26 cellular contexts compared by ENCODE assay signal in the genomic region with DNA sequence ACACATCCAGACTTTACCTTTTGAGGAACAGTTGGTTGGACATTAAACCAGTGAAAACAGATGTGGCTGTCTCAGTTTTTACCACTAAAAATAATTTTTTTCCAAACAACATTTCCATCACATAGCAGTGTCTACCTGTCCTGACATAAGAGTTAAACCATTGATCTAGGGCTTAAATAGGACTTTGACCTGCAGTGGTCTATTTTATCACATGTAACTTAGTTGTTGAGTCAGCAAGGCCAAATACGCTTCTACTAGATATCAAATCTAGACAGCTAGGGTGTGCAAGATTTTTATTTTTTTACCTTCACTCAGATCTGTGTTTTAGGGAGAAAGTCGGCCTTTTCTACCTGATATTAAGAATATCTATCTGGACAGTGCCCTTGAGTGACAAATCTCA.
DNase-seq lines count a peak whose midpoint lies in the region; ATAC-seq, FAIRE-seq and TF ChIP-seq lines count a peak whose summit lies in the region.
"Had no signal": no experiment of that assay in that cellular context is flagged by ENCODE, and none has a peak within 500 bp of the region (broad histone marks: within the 10 kb centered on the region; RNA-seq: fewer than 3 reads in every experiment).

No MANE protein-coding gene starts in this region.

- intact Hi-C loops in HepG2 (cut with micrococcal nuclease; ENCODE audit: unreplicated experiment) (no loop called here), right lobe of liver (cut with DNase I) (no loop called here)

- no peaks in the 10 kb centered on the region for H3K79me2 ChIP-seq in HepG2 (ENCODE audit: insufficient read depth, low read length)

- POLR2A ChIA-PET in HepG2 (lab: Yijun Ruan, JAX), result no interaction called here

- no peak for TF ChIP-seq RAD21 in HepG2 (CRISPR knock-in tag; IDR thresholded peaks at IDR 0.05)

- H3K9ac ChIP-seq in SK-N-MC (ENCODE audit: insufficient read length) (peak overlapping the region; percentile 14), HepG2 (ENCODE audit: insufficient read depth, low read depth, low read length) (no peak overlapping the region)
- H3K9ac ChIP-seq: BLaER1 had no signal

- H3K27ac ChIP-seq in SK-N-MC, result peak overlapping the region; percentile 95
- no peak overlapping the region for H3K27ac ChIP-seq in HepG2 (ENCODE audit: extremely low read length, insufficient read depth, low read length)
- no peak overlapping the region for H3K27ac ChIP-seq in right lobe of liver
- H3K27ac ChIP-seq: BLaER1 had no signal

- FAIRE-seq in HepG2 (lab: Jason Lieb, UNC), result no peak
- FAIRE-seq: A204.1, GM12878, GM12892, GM19239 had no signal

- TF ChIP-seq EP300 in HepG2 (IDR thresholded peaks at IDR 0.05; ENCODE audit: low read depth in 2 of 2, low read length in 2 of 2) (no peak), HepG2 (CRISPR knock-in tag; IDR thresholded peaks at IDR 0.05; ENCODE audit: borderline replicate concordance) (no peak)

- ATAC-seq in HepG2, result no peak
- peak in 3 of 4 donors; percentile 33 to 87 (median 75) for ATAC-seq in right lobe of liver
- ATAC-seq in HG03045 (IDR thresholded peaks at IDR 0.05; ENCODE audit: unreplicated experiment), result no peak
- ATAC-seq: GM12878 had no signal

- no peak for TF ChIP-seq CTCF in HepG2 (CRISPR knock-in tag; IDR thresholded peaks at IDR 0.05)
- no peak for TF ChIP-seq CTCF in right lobe of liver (IDR thresholded peaks at IDR 0.05)
- no peak for TF ChIP-seq CTCF in GM13977 (IDR thresholded peaks at IDR 0.05; ENCODE audit: extremely low read depth, insufficient read depth, missing control alignments)

- TF ChIP-seq POLR2A in HepG2 (IDR thresholded peaks at IDR 0.05; ENCODE audit: insufficient read depth in 1 of 2, low read depth in 2 of 2, low read length in 2 of 2), result no peak
- TF ChIP-seq POLR2A in right lobe of liver (IDR thresholded peaks at IDR 0.05), result no peak

- H4K20me1 ChIP-seq in HepG2 (ENCODE audit: insufficient read depth, low read length), result no peaks in the 10 kb centered on the region
- H4K20me1 ChIP-seq: BLaER1 had no signal

- BruUV-seq in HepG2 (replicated peaks; lab: Mats Ljungman, UMichigan), result no TSS peak

- no peak overlapping the region for H2AFZ ChIP-seq in HepG2 (ENCODE audit: low read length)

- H3K4me1 ChIP-seq in HepG2 (ENCODE audit: insufficient read depth, low read length), result 0 out of 2 replicates have a peak, but pooled peaks cover 1% of the 10 kb centered on the region
- peaks cover 0 to 5% (median 0%) of the 10 kb centered on the region in 4 donors for H3K4me1 ChIP-seq in right lobe of liver
- H3K4me1 ChIP-seq: BLaER1 had no signal

- 7% methylated on average over 2 of the region's 2 CpGs for WGBS in HepG2 (ENCODE audit: low lambda C conversion rate)
- WGBS in right lobe of liver (ENCODE audit: insufficient coverage, low coverage, low lambda C conversion rate, missing lambda C conversion rate), result 23% methylated on average over 2 of the region's 2 CpGs

- H3K27me3 ChIP-seq in HepG2 (ENCODE audit: control insufficient read depth in 1 of 2, insufficient read depth in 2 of 2, low read length in 2 of 2) (no peaks in the 10 kb centered on the region; a peak in 1 of 5 replicates), right lobe of liver (no peaks in the 10 kb centered on the region)
- H3K27me3 ChIP-seq: BE2C, BLaER1 had no signal

- no peak for DNase-seq in SK-N-MC (ENCODE audit: low read depth, low spot score)
- no peak for DNase-seq in HepG2 (ENCODE audit: low spot score)
- DNase-seq in right lobe of liver, result no peak
- no peak for DNase-seq in NCI-H82 (lab: John Stamatoyannopoulos, UW)
- no peak for DNase-seq in GM13977 (ENCODE audit: low spot score)
- DNase-seq: 8988T; ACHN; BE2C; C1 segment of cervical spinal cord; CD4-positive, alpha-beta memory T cell; CD4-positive, CD25-positive, alpha-beta regulatory T cell; CD8-positive, alpha-beta memory T cell; COR-L47; DMS 273 treated with DMSO at 0.1 percent for 48 hours; DMS153; DMS53; DMS79; DND-41; EL; GDM1 had no signal

- H3K36me3 ChIP-seq in SK-N-MC (ENCODE audit: insufficient read depth, low read length), result no peaks in the 10 kb centered on the region
- no peaks in the 10 kb centered on the region for H3K36me3 ChIP-seq in HepG2 (replicated peaks in 1 of 2; ENCODE audit: control insufficient read depth in 1 of 2, insufficient read depth in 2 of 2, low read length in 2 of 2)
- H3K36me3 ChIP-seq in right lobe of liver, result no peaks in the 10 kb centered on the region
- H3K36me3 ChIP-seq: BE2C, BLaER1 had no signal

- no peak overlapping the region for H3K4me2 ChIP-seq in HepG2 (ENCODE audit: low read depth, low read length)
- H3K4me2 ChIP-seq: BLaER1 had no signal

- no peaks in the 10 kb centered on the region for H3K9me3 ChIP-seq in SK-N-MC (ENCODE audit: low read depth, low read length)
- no peaks in the 10 kb centered on the region for H3K9me3 ChIP-seq in HepG2 (ENCODE audit: low read length)
- no peaks in the 10 kb centered on the region for H3K9me3 ChIP-seq in right lobe of liver
- H3K9me3 ChIP-seq: BE2C, BLaER1 had no signal

- CTCF ChIA-PET in HepG2 (lab: Yijun Ruan, JAX; ENCODE audit: low intra/inter-chr PET ratio, low total read pairs), result no interaction called here

- in situ Hi-C loops in HepG2 (cut with HindIII; ENCODE audit: extremely low pct_ligation_motif_present, low pct_unique_long_range_greater_than_20kb) (no loop called here), GM13977 (cut with MboI; ENCODE audit: low pct_unique_long_range_greater_than_20kb, low sequenced_read_pairs, unreplicated experiment) (no loop called here)

- H3K4me3 ChIP-seq in SK-N-MC, result peak overlapping the region; percentile 57
- no peak overlapping the region for H3K4me3 ChIP-seq in HepG2 (replicated peaks in 1 of 3; ENCODE audit: insufficient read depth in 1 of 3, low read depth in 2 of 3, low read length in 3 of 3)
- no peak overlapping the region for H3K4me3 ChIP-seq in right lobe of liver
- H3K4me3 ChIP-seq: BLaER1, GM12878 had no signal

TF ChIP-seq in HepG2, 621 proteins besides CTCF, POLR2A, EP300 and RAD21:
- TF ChIP-seq PRDM4 (CRISPR knock-in tag; IDR thresholded peaks at IDR 0.05; ENCODE audit: borderline replicate concordance) (no peak), MAFF (IDR thresholded peaks at IDR 0.05; ENCODE audit: low read depth, low read length) (0 out of 2 replicates have a peak, but pooled peaks have one; percentile 53), MAFK (conservative IDR thresholded peaks at IDR 0.05 in 1 of 2, IDR thresholded peaks at IDR 0.05 in 1 of 2; ENCODE audit: low read length in 2 of 2) (peak; percentile 50 to 60; a peak in 3 of 4 replicates), ZNF652 (CRISPR knock-in tag; IDR thresholded peaks at IDR 0.05; ENCODE audit: borderline replicate concordance, low read depth) (peak; percentile 86), CEBPB (IDR thresholded peaks at IDR 0.05; ENCODE audit: borderline replicate concordance, low read depth, low read length) (no peak), HNF4A (CRISPR knock-in tag; IDR thresholded peaks at IDR 0.05) (peak; percentile 24; the same call in 1 of the 2 replicates)
- TF ChIP-seq, protein P1, sequence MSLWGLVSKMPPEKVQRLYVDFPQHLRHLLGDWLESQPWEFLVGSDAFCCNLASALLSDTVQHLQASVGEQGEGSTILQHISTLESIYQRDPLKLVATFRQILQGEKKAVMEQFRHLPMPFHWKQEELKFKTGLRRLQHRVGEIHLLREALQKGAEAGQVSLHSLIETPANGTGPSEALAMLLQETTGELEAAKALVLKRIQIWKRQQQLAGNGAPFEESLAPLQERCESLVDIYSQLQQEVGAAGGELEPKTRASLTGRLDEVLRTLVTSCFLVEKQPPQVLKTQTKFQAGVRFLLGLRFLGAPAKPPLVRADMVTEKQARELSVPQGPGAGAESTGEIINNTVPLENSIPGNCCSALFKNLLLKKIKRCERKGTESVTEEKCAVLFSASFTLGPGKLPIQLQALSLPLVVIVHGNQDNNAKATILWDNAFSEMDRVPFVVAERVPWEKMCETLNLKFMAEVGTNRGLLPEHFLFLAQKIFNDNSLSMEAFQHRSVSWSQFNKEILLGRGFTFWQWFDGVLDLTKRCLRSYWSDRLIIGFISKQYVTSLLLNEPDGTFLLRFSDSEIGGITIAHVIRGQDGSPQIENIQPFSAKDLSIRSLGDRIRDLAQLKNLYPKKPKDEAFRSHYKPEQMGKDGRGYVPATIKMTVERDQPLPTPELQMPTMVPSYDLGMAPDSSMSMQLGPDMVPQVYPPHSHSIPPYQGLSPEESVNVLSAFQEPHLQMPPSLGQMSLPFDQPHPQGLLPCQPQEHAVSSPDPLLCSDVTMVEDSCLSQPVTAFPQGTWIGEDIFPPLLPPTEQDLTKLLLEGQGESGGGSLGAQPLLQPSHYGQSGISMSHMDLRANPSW (CRISPR knock-in tag; IDR thresholded peaks at IDR 0.05; ENCODE audit: borderline replicate concordance), result no peak
TF ChIP-seq in HepG2: peak in this region for 4.

Comparison
In these comparisons a context has a peak if more than half of its experiments do, and no peak if none do; other contexts are left out.
1. ATAC-seq: peak in right lobe of liver (3 of 4); none in HepG2 (single experiment) and HG03045 (single experiment).